In genomic region chr10:118166951-118167350, GRCh38 we compare ENCODE assay signal across 12 cellular contexts.
"Had no signal": no experiment of that assay in that cellular context is flagged by ENCODE, and none has a peak within 500 bp of the region (broad histone marks: within the 10 kb centered on the region; RNA-seq: fewer than 3 reads in every experiment).

No MANE protein-coding gene starts in this region.

- H3K9me3 ChIP-seq: ascending aorta, gastroesophageal sphincter, ovary had no signal

- H3K4me3 ChIP-seq: ascending aorta, gastroesophageal sphincter, ovary, skin epidermis had no signal

- DNase-seq: activated CD4-positive, alpha-beta memory T cell treated with anti-CD3 and anti-CD28 coated beads for 36 hours; activated CD4-positive, alpha-beta T cell treated with anti-CD3 and anti-CD28 coated beads for 1 hour; activated gamma-delta T cell; activated naive CD8-positive, alpha-beta T cell treated with anti-CD3 and anti-CD28 coated beads, Interleukin-2, amount 10 ng/mL, durations not matched to agents 7 days and 5 days; activated T-cell treated with anti-CD3 and anti-CD28 coated beads, Interleukin-2, amount 50 U/mL, for 48 hours; left ventricle myocardium superior; T-helper 9 cell; trophoblast cell had no signal

- H3K27ac ChIP-seq: ascending aorta, gastroesophageal sphincter, ovary had no signal

- H3K36me3 ChIP-seq: ascending aorta, gastroesophageal sphincter, ovary had no signal

- H3K4me1 ChIP-seq: ascending aorta had no signal

- H3K27me3 ChIP-seq: ascending aorta, gastroesophageal sphincter, ovary had no signal
